In the genomic region with DNA sequence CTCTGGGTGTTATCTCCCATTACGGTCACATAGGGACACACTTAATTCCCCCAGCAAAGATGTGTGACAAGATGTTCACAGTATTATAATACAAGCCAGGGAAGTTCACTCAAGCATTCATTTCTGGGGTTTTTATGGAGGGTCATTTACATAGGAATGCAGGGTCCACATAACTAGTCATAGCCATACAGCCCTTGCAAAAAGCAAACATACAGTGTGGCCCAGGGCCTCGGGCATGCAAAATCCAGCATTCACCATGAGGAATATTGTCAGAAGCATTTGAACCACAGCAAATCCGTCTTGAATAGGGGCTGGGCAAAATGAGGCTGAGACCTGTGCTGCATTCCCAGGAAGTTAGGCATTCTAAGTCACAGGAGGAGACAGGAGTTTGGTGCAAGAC, we compare ENCODE assay signal across 21 cellular contexts. TPM values are rescaled to one million over a fixed set of nuclear protein-coding genes. Genes with fewer than 3 reads are reported as not detected.
A peak's percentile ranks its signal among the peaks of the same experiment; 100 is the strongest.
DNase-seq lines count a peak whose midpoint lies in the region; ATAC-seq and TF ChIP-seq lines count a peak whose summit lies in the region.
"Had no signal": no experiment of that assay in that cellular context is flagged by ENCODE, and none has a peak within 500 bp of the region (broad histone marks: within the 10 kb centered on the region; RNA-seq: fewer than 3 reads in every experiment).

No MANE protein-coding gene starts in this region.

- no peak for ATAC-seq in HG03457 (IDR thresholded peaks at IDR 0.05; ENCODE audit: unreplicated experiment)
- ATAC-seq: A549, SK-N-SH treated with all-trans-retinoic acid at 6 μM for 48 hours had no signal

- H3K4me3 ChIP-seq in colonic mucosa: no peak overlapping the region
- H3K4me3 ChIP-seq: A549, PC-9 had no signal

- H3K36me3 ChIP-seq in colonic mucosa: no peaks in the 10 kb centered on the region

- no peak overlapping the region for H3K9ac ChIP-seq in colonic mucosa (ENCODE audit: low read depth in 2 of 2, low read length in 2 of 2)

- no peaks in the 10 kb centered on the region for H3K27me3 ChIP-seq in colonic mucosa

- H3K9me3 ChIP-seq in colonic mucosa: no peaks in the 10 kb centered on the region

- peak; percentile 58 for DNase-seq in ELR (ENCODE audit: low read depth)
- peak; percentile 42 to 52 for DNase-seq in NCI-H526 (lab: John Stamatoyannopoulos, UW)
- DNase-seq in astrocyte of the hippocampus (ENCODE audit: low read depth, low spot score): peak; percentile 86
- DNase-seq in left kidney (ENCODE audit: low read depth, low spot score): peak; percentile 59
- DNase-seq in activated CD4-positive, alpha-beta T cell treated with anti-CD3 and anti-CD28 coated beads, Interleukin-2, amount 50 U/mL, for 48 hours: no peak
- DNase-seq in colonic mucosa: no peak
- no peak for DNase-seq in DMS 273 treated with DMSO at 0.1 percent for 48 hours (lab: John Stamatoyannopoulos, UW)
- DNase-seq: Calu3; DMS79 treated with DMSO at 0.1 percent for 48 hours; GF-D8; H7; Kasumi-1; NCI-H1417 treated with DMSO at 0.1 percent for 48 hours; NCI-H2029; NCI-H510A treated with DMSO at 0.1 percent for 48 hours; NK-92 treated with Interleukin-12 subunit alpha and Interleukin-12 subunit beta, amount 100 ng/mL, for 24 hours; PC-9; SHP77 had no signal

- H3K4me1 ChIP-seq in colonic mucosa: no peaks in the 10 kb centered on the region
- H3K4me1 ChIP-seq: A549 had no signal

- H3K27ac ChIP-seq in colonic mucosa: no peak overlapping the region
- H3K27ac ChIP-seq: A549, PC-9 had no signal

- intact Hi-C loops in colonic mucosa (cut with DNase I): no loop called here

- no peak for TF ChIP-seq CTCF in colonic mucosa (IDR thresholded peaks at IDR 0.05)

RNA-seq across cellular contexts. Expression of a gene that starts 13.0 kb away (rescaled TPM):
- total RNA-seq in colonic mucosa: 10 to 100 TPM; 28.5 to 35.1 TPM

RNA-seq across cellular contexts. Expression of a gene that starts 26.9 kb away (rescaled TPM):
- total RNA-seq in colonic mucosa: 10 to 100 TPM in 1 of 2 donors, 1 to 10 TPM in 1; 6.2 to 11.4 TPM

RNA-seq across cellular contexts. Expression of a gene that starts 36.5 kb away (rescaled TPM):
- under 1 TPM; 0.30 to 0.69 TPM for total RNA-seq in colonic mucosa

RNA-seq across cellular contexts. Expression of a gene that starts 53.0 kb away (rescaled TPM):
- total RNA-seq in colonic mucosa: 1 to 10 TPM; 3.2 to 3.7 TPM

Comparison
In these comparisons a context has a peak if more than half of its experiments do, and no peak if none do; other contexts are left out.
1. DNase-seq: peak in ELR (single experiment), NCI-H526 (2 of 2), astrocyte of the hippocampus (single experiment) and left kidney (single experiment); none in activated CD4-positive, alpha-beta T cell treated with anti-CD3 and anti-CD28 coated beads, Interleukin-2, amount 50 U/mL, for 48 hours (0 of 2), colonic mucosa (single experiment) and DMS 273 treated with DMSO at 0.1 percent for 48 hours (single experiment).